In the genomic region with DNA sequence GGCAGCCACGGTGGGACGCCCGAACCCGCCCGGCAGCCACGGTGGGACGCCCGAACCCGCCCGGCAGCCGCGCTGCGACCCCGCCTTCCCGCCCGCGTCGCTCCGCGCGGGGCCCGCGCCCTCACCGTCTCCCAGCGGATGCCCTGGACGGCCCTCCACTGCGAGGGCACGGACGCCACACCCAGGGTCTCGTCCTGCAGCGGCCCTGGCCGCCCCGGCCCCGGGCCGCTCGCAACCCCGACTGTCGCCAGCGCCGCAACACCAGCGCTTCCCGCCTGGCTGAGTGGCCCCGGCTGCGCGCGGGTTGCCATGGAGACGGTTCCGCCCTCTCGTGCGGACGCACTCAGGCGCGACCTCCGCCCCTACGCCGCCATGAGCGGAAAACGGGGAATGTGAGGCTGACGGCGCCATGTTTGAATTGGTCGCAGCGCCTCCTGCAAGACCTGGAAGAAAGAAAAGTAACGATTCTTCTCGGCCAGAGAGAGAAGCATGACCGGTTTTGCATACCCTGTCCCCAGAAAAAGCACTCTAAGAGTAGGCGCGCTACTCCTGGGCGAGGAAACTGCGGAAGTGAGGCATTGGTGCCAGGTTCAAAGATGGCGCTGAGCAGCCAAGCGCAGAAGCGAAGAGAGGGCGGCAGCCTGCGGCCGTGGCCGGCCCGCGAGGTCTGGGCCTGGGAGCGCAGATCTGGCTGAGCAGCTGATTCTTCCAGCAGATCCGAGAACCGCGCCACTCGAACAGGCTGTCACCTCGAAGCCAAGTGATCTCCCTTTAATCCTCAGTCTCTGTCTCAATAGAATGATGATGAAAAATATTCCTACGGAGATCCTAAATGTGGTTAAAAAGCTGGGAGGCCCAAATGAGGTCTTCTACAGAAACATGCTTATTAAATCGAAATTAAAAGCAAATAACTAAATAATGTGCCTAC, we compare ENCODE assay signal across 8 cellular contexts. TPM values are rescaled to one million over a fixed set of nuclear protein-coding genes. Genes with fewer than 3 reads are reported as not detected.
DNase-seq lines count a peak whose midpoint lies in the region; ATAC-seq, FAIRE-seq and TF ChIP-seq lines count a peak whose summit lies in the region.

Gene DYNC2I2, minus strand, starts transcription at position 432 of the 928 bp plus-strand sequence. Its CDS starts 121 bp downstream, at position 311.

- no peaks in the 10 kb centered on the region for H3K9me2 ChIP-seq in SU-DHL-6 (replicated peaks; ENCODE audit: insufficient read depth, low read length)

- H3F3A ChIP-seq in SU-DHL-6 (ENCODE audit: insufficient read depth), result peaks cover 24% of the 10 kb centered on the region; the same call in 1 of the 2 replicates

- H3K4me1 Mint-ChIP-seq in activated naive CD8-positive, alpha-beta T cell treated with anti-CD3 and anti-CD28 coated beads, Interleukin-2, amount 10 ng/mL, durations not matched to agents 7 days and 5 days, result peaks cover 10% of the 10 kb centered on the region

- H3K9me3 ChIP-seq in SU-DHL-6 (ENCODE audit: insufficient read depth, low read length) (no peaks in the 10 kb centered on the region), pancreas (no peaks in the 10 kb centered on the region), thyroid gland (no peaks in the 10 kb centered on the region)

- WGBS in pancreas, 2 donors, result 0 to 1% methylated on average over 73 to 86 of the region's 86 CpGs
- WGBS in thyroid gland, 2 donors, result 1 to 2% methylated on average over 25 to 32 of the region's 86 CpGs

- H3K79me2 ChIP-seq in SU-DHL-6 (ENCODE audit: insufficient read depth, low read length), result 0 out of 2 replicates have a peak, but pooled peaks cover 3% of the 10 kb centered on the region

- H3K27ac ChIP-seq in SU-DHL-6 (ENCODE audit: low read depth, low read length) (peak within 1 kb of the TSS; percentile 87), pancreas (peak within 1 kb of the TSS; percentile 98 to 100 (median 99)), thyroid gland (peak within 1 kb of the TSS; percentile 98 to 99 (median 99))

- H3K9me3 Mint-ChIP-seq in activated naive CD8-positive, alpha-beta T cell treated with anti-CD3 and anti-CD28 coated beads, Interleukin-2, amount 10 ng/mL, durations not matched to agents 7 days and 5 days, result no peaks in the 10 kb centered on the region

- H3K4me2 ChIP-seq in SU-DHL-6 (ENCODE audit: low read depth, low read length, poor library complexity, severe bottlenecking), result peak within 1 kb of the TSS; percentile 70

- peak within 1 kb of the TSS; percentile 95 for H3K4me3 Mint-ChIP-seq in activated naive CD8-positive, alpha-beta T cell treated with anti-CD3 and anti-CD28 coated beads, Interleukin-2, amount 10 ng/mL, durations not matched to agents 7 days and 5 days

- H3K27me3 Mint-ChIP-seq in activated naive CD8-positive, alpha-beta T cell treated with anti-CD3 and anti-CD28 coated beads, Interleukin-2, amount 10 ng/mL, durations not matched to agents 7 days and 5 days, result no peaks in the 10 kb centered on the region

- H3K4me1 ChIP-seq in pancreas (no peaks in the 10 kb centered on the region), thyroid gland (peaks cover 4 to 11% of the 10 kb centered on the region in 2 donors)

- DNase-seq in GM10266 (ENCODE audit: extremely low spot score) (peak; percentile 90), NCI-H1105 treated with DMSO at 0.1 percent for 48 hours (lab: John Stamatoyannopoulos, UW) (peak; percentile 82), Right ventricle myocardium superior (peak; percentile 99), pancreas (peak; percentile 96 to 99 (median 98)), thyroid gland (peak; percentile 84 to 85)
- DNase-seq in activated naive CD8-positive, alpha-beta T cell treated with anti-CD3 and anti-CD28 coated beads, Interleukin-2, amount 10 ng/mL, durations not matched to agents 7 days and 5 days, result peak; percentile 98

- no peaks in the 10 kb centered on the region for H3K36me3 ChIP-seq in SU-DHL-6 (ENCODE audit: low read length)
- no peaks in the 10 kb centered on the region for H3K36me3 ChIP-seq in pancreas
- no peaks in the 10 kb centered on the region for H3K36me3 ChIP-seq in thyroid gland

- H3K9ac ChIP-seq in SU-DHL-6 (ENCODE audit: low read length), result peak within 1 kb of the TSS; percentile 84

- ATAC-seq in HG02623 (IDR thresholded peaks at IDR 0.05; ENCODE audit: unreplicated experiment) (peak; percentile 64), Right ventricle myocardium superior (ENCODE audit: poor library complexity) (peak; percentile 100), pancreas (peak; percentile 99 to 100 (median 99))
- ATAC-seq in activated naive CD8-positive, alpha-beta T cell treated with anti-CD3 and anti-CD28 coated beads, Interleukin-2, amount 10 ng/mL, durations not matched to agents 7 days and 5 days (ENCODE audit: low read depth), result peak; percentile 94

- H4K20me1 ChIP-seq in SU-DHL-6 (ENCODE audit: low read depth, low read length), result no peaks in the 10 kb centered on the region

- H3K27ac Mint-ChIP-seq in activated naive CD8-positive, alpha-beta T cell treated with anti-CD3 and anti-CD28 coated beads, Interleukin-2, amount 10 ng/mL, durations not matched to agents 7 days and 5 days, result peak within 1 kb of the TSS; percentile 100

- H2AFZ ChIP-seq in SU-DHL-6 (ENCODE audit: low read depth, low read length, severe bottlenecking), result peak within 1 kb of the TSS; percentile 97

- no peaks in the 10 kb centered on the region for H3K36me3 Mint-ChIP-seq in activated naive CD8-positive, alpha-beta T cell treated with anti-CD3 and anti-CD28 coated beads, Interleukin-2, amount 10 ng/mL, durations not matched to agents 7 days and 5 days

- peak within 1 kb of the TSS; percentile 57 for H3K4me3 ChIP-seq in SU-DHL-6 (ENCODE audit: insufficient read depth, low read length, poor library complexity, severe bottlenecking)
- H3K4me3 ChIP-seq in pancreas, result peak within 1 kb of the TSS; percentile 41 to 73 (median 60)
- peak within 1 kb of the TSS; percentile 64 to 86 (median 69) for H3K4me3 ChIP-seq in thyroid gland (replicated peaks in 1 of 3)

- no peaks in the 10 kb centered on the region for H3K27me3 ChIP-seq in SU-DHL-6 (ENCODE audit: low read length)
- no peaks in the 10 kb centered on the region for H3K27me3 ChIP-seq in pancreas
- H3K27me3 ChIP-seq in thyroid gland, result no peaks in the 10 kb centered on the region

- FAIRE-seq in pancreas (lab: Jason Lieb, UNC), result no peak

- TF ChIP-seq CTCF in GM10266 (IDR thresholded peaks at IDR 0.05; ENCODE audit: control insufficient read depth, insufficient read depth, low read depth, missing control alignments), result no peak
- TF ChIP-seq CTCF in SU-DHL-6 (IDR thresholded peaks at IDR 0.05; ENCODE audit: insufficient read depth, low read length, poor library complexity, severe bottlenecking), result no peak
- TF ChIP-seq CTCF in pancreas (IDR thresholded peaks at IDR 0.05), result no peak
- no peak for TF ChIP-seq CTCF in thyroid gland (IDR thresholded peaks at IDR 0.05)

- intact Hi-C loops in Right ventricle myocardium superior (cut with DNase I), result no loop called here
- intact Hi-C loops in pancreas (cut with DNase I), result no loop called here
- intact Hi-C loops in thyroid gland (cut with DNase I), result no loop called here

- peak in 1 of 2 donors; percentile 54 for TF ChIP-seq POLR2A in thyroid gland (IDR thresholded peaks at IDR 0.05)

- POLR2A ChIA-PET in activated naive CD8-positive, alpha-beta T cell treated with anti-CD3 and anti-CD28 coated beads, Interleukin-2, amount 10 ng/mL, durations not matched to agents 7 days and 5 days (lab: Charles Lee), result interaction anchor here (0.7 to 2.3 kb wide), 6 partner anchors 28 to 103 kb away, joined by 3 to 15 read pairs (median 4); partner anchors contain the start of genes SET and ZDHHC12

RNA-seq across cellular contexts. Expression of gene DYNC2I2, which starts in this region (rescaled TPM):
- 10 to 100 TPM; 37.7 to 40.4 TPM for total RNA-seq in activated naive CD8-positive, alpha-beta T cell treated with anti-CD3 and anti-CD28 coated beads, Interleukin-2, amount 10 ng/mL, durations not matched to agents 7 days and 5 days
- total RNA-seq in Right ventricle myocardium superior (40.0 TPM), pancreas (10 to 100 TPM; 19.5 to 29.3 (median 21.1) TPM), thyroid gland (100 to 1,000 TPM in 2 of 4 donors, 10 to 100 TPM in 2; 86.1 to 179 (median 132) TPM)
- polyA plus RNA-seq in pancreas, result 10 to 100 TPM; 75.2 to 90.3 TPM

Comparison
In these comparisons a context has a peak if more than half of its experiments do, and no peak if none do; other contexts are left out.
1. Peak in every context shown above with its lines: DNase-seq, ATAC-seq, H3K4me3 ChIP-seq and H3K27ac ChIP-seq.